13 cellular contexts compared by ENCODE assay signal in the genomic region with DNA sequence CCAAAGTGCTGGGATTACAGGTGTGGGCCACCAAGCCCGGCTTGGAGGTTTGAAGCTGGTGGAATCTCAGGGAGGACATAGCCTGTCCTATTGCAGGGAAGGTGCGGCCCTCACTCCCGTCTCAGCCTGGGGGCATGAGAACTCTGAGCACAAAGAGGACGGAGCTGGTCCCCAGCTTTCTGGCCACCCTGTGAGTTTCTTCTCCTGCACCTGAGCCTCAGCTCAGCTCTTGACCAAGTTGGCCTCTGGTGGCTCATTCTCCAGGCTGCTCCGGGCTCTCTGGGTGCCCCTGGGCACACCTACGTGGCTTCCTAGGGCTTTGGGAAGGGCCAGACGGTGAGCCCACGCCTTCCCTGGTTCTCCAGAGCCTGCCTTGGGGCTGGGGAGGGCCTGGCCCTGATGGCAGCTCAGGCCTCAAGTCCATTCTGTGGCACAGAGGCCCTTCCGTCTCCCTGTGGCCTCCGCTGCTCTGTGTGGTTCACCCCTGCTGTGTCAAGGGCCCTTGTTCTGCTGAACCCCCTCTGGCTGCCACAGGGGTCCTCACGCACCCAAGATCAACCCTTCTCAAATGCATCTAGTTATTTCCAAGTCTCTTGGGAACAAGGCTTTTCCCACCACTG. TPM values are rescaled to one million over a fixed set of nuclear protein-coding genes. Genes with fewer than 3 reads are reported as not detected.
DNase-seq lines count a peak whose midpoint lies in the region; ATAC-seq and TF ChIP-seq lines count a peak whose summit lies in the region.
"Had no signal": no experiment of that assay in that cellular context is flagged by ENCODE, and none has a peak within 500 bp of the region (broad histone marks: within the 10 kb centered on the region; RNA-seq: fewer than 3 reads in every experiment).

No MANE protein-coding gene starts in this region.

- no peak overlapping the region for H3K4me2 ChIP-seq in IMR-90 (ENCODE audit: low read depth, low read length)

- no peak overlapping the region for H2AK5ac ChIP-seq in IMR-90 (ENCODE audit: low read depth, low read length)

- no peaks in the 10 kb centered on the region for H3K9me3 ChIP-seq in CD8-positive, alpha-beta T cell (ENCODE audit: low read length)
- H3K9me3 ChIP-seq in IMR-90 (ENCODE audit: control insufficient read depth, insufficient read depth, low read length): no peaks in the 10 kb centered on the region
- H3K9me3 ChIP-seq: ovary had no signal

- TF ChIP-seq POLR2A in IMR-90 (IDR thresholded peaks at IDR 0.05; ENCODE audit: low read depth, low read length): no peak

- dilution Hi-C loops in IMR-90 (cut with HindIII; ENCODE audit: low sequenced_read_pairs, unreplicated experiment): no loop called here

- H3K4me3 Mint-ChIP-seq in CD8-positive, alpha-beta T cell: peak overlapping the region; percentile 87
- peak overlapping the region; percentile 89 for H3K4me3 Mint-ChIP-seq in activated naive CD8-positive, alpha-beta T cell treated with anti-CD3 and anti-CD28 coated beads, Interleukin-2, amount 50 U/mL, for 24 hours
- H3K4me3 Mint-ChIP-seq in neural crest cell: peak overlapping the region; percentile 67

- H3K56ac ChIP-seq in IMR-90 (ENCODE audit: extremely low read depth, insufficient read depth, low read length): no peak overlapping the region

- POLR2A ChIA-PET in CD8-positive, alpha-beta T cell (lab: Charles Lee): interaction anchor here (0.7 to 3.4 kb wide), 3 partner anchors 17 to 38 kb away, joined by 3 to 25 read pairs (median 12); no protein-coding TSS in a partner anchor
- POLR2A ChIA-PET in IMR-90 (lab: Charles Lee; ENCODE audit: unreplicated experiment): no interaction called here

- peaks cover 6% of the 10 kb centered on the region for H3K36me3 ChIP-seq in CD8-positive, alpha-beta T cell (ENCODE audit: insufficient read depth, low read length)
- H3K36me3 ChIP-seq in IMR-90 (ENCODE audit: control insufficient read depth, insufficient read depth, low read length) (no peaks in the 10 kb centered on the region; the same call in 1 of the 2 replicates), H7 (replicated peaks; ENCODE audit: control insufficient read depth, insufficient read depth, low read length) (no peaks in the 10 kb centered on the region)
- H3K36me3 ChIP-seq: ovary had no signal

- H2BK120ac ChIP-seq in IMR-90 (ENCODE audit: low read depth, low read length): no peak overlapping the region

- H3K4ac ChIP-seq in IMR-90 (ENCODE audit: low read depth, low read length): no peak overlapping the region

- BruUV-seq in IMR-90 (replicated peaks; lab: Mats Ljungman, UMichigan): no TSS peak

- H3K36me3 Mint-ChIP-seq in CD8-positive, alpha-beta T cell: peaks cover 10% of the 10 kb centered on the region
- peaks cover 1% of the 10 kb centered on the region for H3K36me3 Mint-ChIP-seq in activated naive CD8-positive, alpha-beta T cell treated with anti-CD3 and anti-CD28 coated beads, Interleukin-2, amount 50 U/mL, for 24 hours (ENCODE audit: low read depth)
- peaks cover 3% of the 10 kb centered on the region for H3K36me3 Mint-ChIP-seq in neural crest cell (ENCODE audit: low read depth)

- 98% methylated on average over 4 of the region's 11 CpGs; no CpG with 5 or more reads in 1 of the 2 experiments for WGBS in IMR-90 (ENCODE audit: extremely low coverage in 2 of 2, insufficient read length in 1 of 2), 2 experiments

- no peak overlapping the region for H3K27ac ChIP-seq in CD8-positive, alpha-beta T cell (ENCODE audit: low read depth, low read length)
- H3K27ac ChIP-seq in IMR-90 (ENCODE audit: insufficient read depth, low read length): no peak overlapping the region

- no peaks in the 10 kb centered on the region for H4K20me1 ChIP-seq in IMR-90 (ENCODE audit: insufficient read depth, low read length)

- peak overlapping the region; percentile 96 for H3K27ac Mint-ChIP-seq in CD8-positive, alpha-beta T cell
- peak overlapping the region; percentile 18 for H3K27ac Mint-ChIP-seq in activated naive CD8-positive, alpha-beta T cell treated with anti-CD3 and anti-CD28 coated beads, Interleukin-2, amount 50 U/mL, for 24 hours
- H3K27ac Mint-ChIP-seq in neural crest cell (ENCODE audit: unreplicated experiment): peak overlapping the region; percentile 6

- no peak overlapping the region for H2BK5ac ChIP-seq in IMR-90 (ENCODE audit: low read depth, low read length, poor library complexity, severe bottlenecking)

- H3K4me3 ChIP-seq in CD8-positive, alpha-beta T cell (ENCODE audit: low read depth, low read length): no peak overlapping the region
- no peak overlapping the region for H3K4me3 ChIP-seq in IMR-90 (ENCODE audit: insufficient read depth, low read depth, low read length)
- no peak overlapping the region for H3K4me3 ChIP-seq in H7 (ENCODE audit: insufficient read depth, low read depth, low read length)
- H3K4me3 ChIP-seq: ovary had no signal

- no peak overlapping the region for H2BK20ac ChIP-seq in IMR-90 (ENCODE audit: low read depth, low read length)

- no peak overlapping the region for H3K14ac ChIP-seq in IMR-90 (replicated peaks; ENCODE audit: low read depth, low read length)

- no peak overlapping the region for H3K9ac ChIP-seq in IMR-90 (ENCODE audit: low read depth, low read length)

- H4K8ac ChIP-seq in IMR-90 (ENCODE audit: low read depth in 2 of 2, low read length in 2 of 2): no peak overlapping the region

- H3K18ac ChIP-seq in IMR-90 (ENCODE audit: low read depth, low read length): no peak overlapping the region

- TF ChIP-seq CTCF in CD8-positive, alpha-beta T cell (IDR thresholded peaks at IDR 0.05): no peak
- TF ChIP-seq CTCF in IMR-90 (conservative IDR thresholded peaks at IDR 0.05; ENCODE audit: low read depth, low read length): no peak
- TF ChIP-seq CTCF in neural crest cell (conservative IDR thresholded peaks at IDR 0.05): no peak

- H3K79me1 ChIP-seq in IMR-90 (ENCODE audit: low read depth in 1 of 2, low read length in 2 of 2): peaks cover 0 to 8% of the 10 kb centered on the region in 2 experiments; a peak in 2 of 4 replicates

- no peak overlapping the region for H4K5ac ChIP-seq in IMR-90 (ENCODE audit: low read depth, low read length)

- peaks cover 22% of the 10 kb centered on the region for H3K4me1 ChIP-seq in CD8-positive, alpha-beta T cell (ENCODE audit: insufficient read depth, low read length)
- H3K4me1 ChIP-seq in IMR-90 (ENCODE audit: control insufficient read depth, insufficient read depth, low read length): peaks cover 12% of the 10 kb centered on the region

- H3K9me3 Mint-ChIP-seq in CD8-positive, alpha-beta T cell: no peaks in the 10 kb centered on the region
- no peaks in the 10 kb centered on the region for H3K9me3 Mint-ChIP-seq in activated naive CD8-positive, alpha-beta T cell treated with anti-CD3 and anti-CD28 coated beads, Interleukin-2, amount 50 U/mL, for 24 hours
- no peaks in the 10 kb centered on the region for H3K9me3 Mint-ChIP-seq in neural crest cell

- ATAC-seq in CD8-positive, alpha-beta T cell: no peak
- no peak for ATAC-seq in IMR-90 (ENCODE audit: low read depth)
- no peak for ATAC-seq in activated naive CD8-positive, alpha-beta T cell treated with anti-CD3 and anti-CD28 coated beads, Interleukin-2, amount 50 U/mL, for 24 hours
- ATAC-seq in GM18517 (IDR thresholded peaks at IDR 0.05; ENCODE audit: unreplicated experiment): no peak

- no peaks in the 10 kb centered on the region for H3K27me3 Mint-ChIP-seq in CD8-positive, alpha-beta T cell (ENCODE audit: low read depth)
- no peaks in the 10 kb centered on the region for H3K27me3 Mint-ChIP-seq in activated naive CD8-positive, alpha-beta T cell treated with anti-CD3 and anti-CD28 coated beads, Interleukin-2, amount 50 U/mL, for 24 hours
- peaks cover 7% of the 10 kb centered on the region for H3K27me3 Mint-ChIP-seq in neural crest cell (ENCODE audit: low read depth)

- H2AFZ ChIP-seq in IMR-90 (replicated peaks; ENCODE audit: low read length, poor library complexity): no peak overlapping the region

- no peak overlapping the region for H3K23ac ChIP-seq in IMR-90 (ENCODE audit: low read depth, low read length)

- no peak overlapping the region for H2BK15ac ChIP-seq in IMR-90 (ENCODE audit: low read depth, low read length)

- 0 out of 2 replicates have a peak, but pooled peaks cover 5% of the 10 kb centered on the region for H3K9me1 ChIP-seq in IMR-90 (ENCODE audit: insufficient read depth, low read length)

- no peaks in the 10 kb centered on the region for H3K27me3 ChIP-seq in CD8-positive, alpha-beta T cell (ENCODE audit: insufficient read depth, low read length)
- H3K27me3 ChIP-seq in IMR-90 (ENCODE audit: control insufficient read depth, insufficient read depth, low read length) (no peaks in the 10 kb centered on the region), H7 (ENCODE audit: control insufficient read depth, insufficient read depth, low read length) (no peaks in the 10 kb centered on the region)
- H3K27me3 ChIP-seq: ovary had no signal

- intact Hi-C loops in CD8-positive, alpha-beta T cell (cut with DNase I, micrococcal nuclease): no loop called here
- intact Hi-C loops in IMR-90 (cut with micrococcal nuclease): no loop called here

- in situ Hi-C loops in IMR-90 (cut with MboI; ENCODE audit: low sequenced_read_pairs): no loop called here

- no peak for DNase-seq in CD8-positive, alpha-beta T cell
- DNase-seq in IMR-90 (no peak), neural crest cell (ENCODE audit: low read depth, low spot score) (no peak), SHP77 treated with DMSO at 0.1 percent for 48 hours (lab: John Stamatoyannopoulos, UW) (no peak), H7 (no peak), NCI-H526 (lab: John Stamatoyannopoulos, UW) (no peak)
- no peak for DNase-seq in activated naive CD8-positive, alpha-beta T cell treated with anti-CD3 and anti-CD28 coated beads, Interleukin-2, amount 50 U/mL, for 24 hours
- DNase-seq: effector memory CD4-positive, alpha-beta T cell; HCEC 1CT; NCI-H2029 treated with DMSO at 0.1 percent for 48 hours; SW 1271 had no signal

- CTCF ChIA-PET in CD8-positive, alpha-beta T cell (lab: Charles Lee): interaction anchor here (0.9 to 2.4 kb wide), 3 partner anchors 11 to 74 kb away, joined by 3 to 10 read pairs (median 3); a partner anchor contains a TSS
- CTCF ChIA-PET in IMR-90 (lab: Yijun Ruan, JAX): no interaction called here

- H4K91ac ChIP-seq in IMR-90 (ENCODE audit: insufficient read depth, low read depth, low read length): no peak overlapping the region

- H2AK9ac ChIP-seq in IMR-90 (replicated peaks; ENCODE audit: low read depth, low read length, poor library complexity): peak overlapping the region; percentile 7

- H3K4me1 Mint-ChIP-seq in CD8-positive, alpha-beta T cell (ENCODE audit: low read depth): peaks cover 22% of the 10 kb centered on the region
- peaks cover 29% of the 10 kb centered on the region for H3K4me1 Mint-ChIP-seq in activated naive CD8-positive, alpha-beta T cell treated with anti-CD3 and anti-CD28 coated beads, Interleukin-2, amount 50 U/mL, for 24 hours
- H3K4me1 Mint-ChIP-seq in neural crest cell: peaks cover 58% of the 10 kb centered on the region

- TF ChIP-seq RAD21 in IMR-90 (IDR thresholded peaks at IDR 0.05; ENCODE audit: low read length): no peak

RNA-seq across cellular contexts. Expression of a gene that starts 6.9 kb away (rescaled TPM):
- 100 to 1,000 TPM; 245 to 263 TPM for total RNA-seq in CD8-positive, alpha-beta T cell
- total RNA-seq in IMR-90 (2012; rRNA removed): 12.4 and 15.3 TPM in 2 replicates
- 56.0 and 68.5 TPM in 2 replicates for polyA plus RNA-seq in IMR-90 (2012; rRNA removed)
- polyA plus RNA-seq in IMR-90 (2012; cell fraction: cytosol; rRNA removed): 22.8 and 57.7 TPM in 2 replicates
- 126 and 440 TPM in 2 replicates for polyA plus RNA-seq in IMR-90 (2012; cell fraction: nucleus; rRNA removed; ENCODE audit: low replicate concordance)
- total RNA-seq in neural crest cell: 816 and 839 TPM in 2 replicates
- total RNA-seq in H7 (2014; rRNA removed; shearing (Covaris generic)): 201 and 257 TPM in 2 replicates

RNA-seq across cellular contexts. Expression of a gene that starts 39.3 kb away (rescaled TPM):
- total RNA-seq in CD8-positive, alpha-beta T cell: 100 to 1,000 TPM; 159 to 174 TPM
- total RNA-seq in IMR-90 (2012; rRNA removed): 26.9 and 29.0 TPM in 2 replicates
- polyA plus RNA-seq in IMR-90 (2012; rRNA removed): 76.9 and 95.3 TPM in 2 replicates
- 60.1 and 65.0 TPM in 2 replicates for polyA plus RNA-seq in IMR-90 (2012; cell fraction: cytosol; rRNA removed)
- 435 and 1,044 TPM in 2 replicates for polyA plus RNA-seq in IMR-90 (2012; cell fraction: nucleus; rRNA removed; ENCODE audit: low replicate concordance)
- 126 and 131 TPM in 2 replicates for total RNA-seq in neural crest cell
- total RNA-seq in H7 (2014; rRNA removed; shearing (Covaris generic)): 114 and 129 TPM in 2 replicates

RNA-seq across cellular contexts. Expression of a gene that starts 53.2 kb away (rescaled TPM):
- 10 to 100 TPM; 72.0 to 72.8 TPM for total RNA-seq in CD8-positive, alpha-beta T cell
- 177 and 181 TPM in 2 replicates for total RNA-seq in IMR-90 (2012; rRNA removed)
- polyA plus RNA-seq in IMR-90 (2012; rRNA removed): 157 and 168 TPM in 2 replicates
- 93.5 and 156 TPM in 2 replicates for polyA plus RNA-seq in IMR-90 (2012; cell fraction: cytosol; rRNA removed)
- 234 and 517 TPM in 2 replicates for polyA plus RNA-seq in IMR-90 (2012; cell fraction: nucleus; rRNA removed; ENCODE audit: low replicate concordance)
- total RNA-seq in neural crest cell: 154 and 156 TPM in 2 replicates
- 205 and 248 TPM in 2 replicates for total RNA-seq in H7 (2014; rRNA removed; shearing (Covaris generic))

RNA-seq across cellular contexts. Expression of a gene that starts 53.3 kb away (rescaled TPM):
- total RNA-seq in CD8-positive, alpha-beta T cell: 10 to 100 TPM; 26.2 to 27.2 TPM
- total RNA-seq in IMR-90 (2012; rRNA removed) (6.8 and 8.6 TPM in 2 replicates), neural crest cell (44.5 and 46.0 TPM in 2 replicates)
- 47.3 and 51.1 TPM in 2 replicates for polyA plus RNA-seq in IMR-90 (2012; rRNA removed)
- 27.2 and 51.3 TPM in 2 replicates for polyA plus RNA-seq in IMR-90 (2012; cell fraction: cytosol; rRNA removed)
- polyA plus RNA-seq in IMR-90 (2012; cell fraction: nucleus; rRNA removed; ENCODE audit: low replicate concordance): 271 and 643 TPM in 2 replicates
- total RNA-seq in H7 (2014; rRNA removed; shearing (Covaris generic)): 43.0 and 50.8 TPM in 2 replicates

Comparison
In these comparisons a context has a peak if more than half of its experiments do, and no peak if none do; other contexts are left out.
1. H3K27ac Mint-ChIP-seq: peak in every context shown above with its lines; median percentile 96 in CD8-positive, alpha-beta T cell; 18 in activated naive CD8-positive, alpha-beta T cell treated with anti-CD3 and anti-CD28 coated beads, Interleukin-2, amount 50 U/mL, for 24 hours; 6 in neural crest cell.
2. RNA of a gene that starts 6.9 kb away (total RNA-seq): 816 to 839 TPM in neural crest cell, 245 to 263 TPM in CD8-positive, alpha-beta T cell and 201 to 257 TPM in H7; 12.4 to 15.3 TPM in IMR-90; every median in the first group is over 10 times any median in the second.
3. Peak in every context shown above with its lines, with median percentiles within 50 percentile points of each other: H3K4me3 Mint-ChIP-seq.